In genomic region chr6:63635563-63636515, GRCh38 we compare ENCODE assay signal across 1 cellular context.
A peak's percentile ranks its signal among the peaks of the same experiment; 100 is the strongest.
TF ChIP-seq lines count a peak whose summit lies in the region.

PHF3 (plus strand) TSS chr6:63635802; CDS start chr6:63646552, 10,750 bp downstream.

TF ChIP-seq in HepG2, 621 proteins besides CTCF, POLR2A, EP300 and RAD21 (continued from another document and continues in another):
- TF ChIP-seq HNRNPLL (IDR thresholded peaks at IDR 0.05; ENCODE audit: low read depth, low read length, poor library complexity, severe bottlenecking) (peak; percentile 93), HIVEP1 (CRISPR knock-in tag; IDR thresholded peaks at IDR 0.05) (peak; percentile 86), FOSL1 (CRISPR knock-in tag; IDR thresholded peaks at IDR 0.05; ENCODE audit: borderline replicate concordance) (no peak), ARID5B (CRISPR knock-in tag; IDR thresholded peaks at IDR 0.05) (peak; percentile 84), SALL1 (CRISPR knock-in tag; IDR thresholded peaks at IDR 0.05) (peak; percentile 99), SNAPC4 (CRISPR knock-in tag; IDR thresholded peaks at IDR 0.05) (no peak), SKIL (CRISPR knock-in tag; IDR thresholded peaks at IDR 0.05; ENCODE audit: borderline replicate concordance) (peak; percentile 70), ZBTB3 (CRISPR knock-in tag; IDR thresholded peaks at IDR 0.05; ENCODE audit: borderline replicate concordance, low read depth) (peak; percentile 89), ZNF530 (CRISPR knock-in tag; IDR thresholded peaks at IDR 0.05; ENCODE audit: low read depth) (no peak), ZNF616 (CRISPR knock-in tag; IDR thresholded peaks at IDR 0.05; ENCODE audit: low read depth) (peak; percentile 94; the same call in 1 of the 2 replicates), ZNF549 (CRISPR knock-in tag; IDR thresholded peaks at IDR 0.05) (no peak), IRF2 (CRISPR knock-in tag; IDR thresholded peaks at IDR 0.05) (peak; percentile 72), TEAD2 (CRISPR knock-in tag; IDR thresholded peaks at IDR 0.05) (peak; percentile 92; the same call in 1 of the 2 replicates), THAP8 (CRISPR knock-in tag; IDR thresholded peaks at IDR 0.05; ENCODE audit: borderline replicate concordance) (peak; percentile 99), FIP1L1 (IDR thresholded peaks at IDR 0.05; ENCODE audit: borderline replicate concordance, insufficient read depth, low read depth, low read length) (peak; percentile 85; the same call in 1 of the 2 replicates), SRY (CRISPR knock-in tag; IDR thresholded peaks at IDR 0.05) (peak; percentile 96), ZNF614 (CRISPR knock-in tag; IDR thresholded peaks at IDR 0.05; ENCODE audit: borderline replicate concordance) (peak; percentile 91; the same call in 1 of the 2 replicates), ARNTL (CRISPR knock-in tag; IDR thresholded peaks at IDR 0.05) (peak; percentile 91), ZHX1 (CRISPR knock-in tag; IDR thresholded peaks at IDR 0.05; ENCODE audit: low read depth) (peak; percentile 98), CERS6 (CRISPR knock-in tag; IDR thresholded peaks at IDR 0.05) (peak; percentile 82; the same call in 1 of the 2 replicates), BCLAF1 (IDR thresholded peaks at IDR 0.05) (no peak), ZNF567 (CRISPR knock-in tag; IDR thresholded peaks at IDR 0.05; ENCODE audit: borderline replicate concordance) (peak; percentile 90), CC2D1A (CRISPR knock-in tag; IDR thresholded peaks at IDR 0.05) (peak; percentile 98; the same call in 1 of the 2 replicates), ETV6 (CRISPR knock-in tag; conservative IDR thresholded peaks at IDR 0.05) (peak; percentile 97), MIER3 (CRISPR knock-in tag; IDR thresholded peaks at IDR 0.05; ENCODE audit: borderline replicate concordance) (peak; percentile 69; the same call in 1 of the 2 replicates), ZNF703 (CRISPR knock-in tag; IDR thresholded peaks at IDR 0.05; ENCODE audit: borderline replicate concordance) (peak; percentile 100), ARID3A (IDR thresholded peaks at IDR 0.05; ENCODE audit: low read depth, low read length) (0 out of 2 replicates have a peak, but pooled peaks have one; percentile 36), ZNF281 (CRISPR knock-in tag; IDR thresholded peaks at IDR 0.05; ENCODE audit: borderline replicate concordance) (peak; percentile 89), XRCC5 (optimal IDR thresholded peaks at IDR 0.05; ENCODE audit: low read length) (peak; percentile 57)
